ENCODE assay signal across 28 cellular contexts in genomic region chr3:46335546-46335945, GRCh38. TPM values are rescaled to one million over a fixed set of nuclear protein-coding genes. Genes with fewer than 3 reads are reported as not detected.
"Had no signal": no experiment of that assay in that cellular context is flagged by ENCODE, and none has a peak within 500 bp of the region (broad histone marks: within the 10 kb centered on the region; RNA-seq: fewer than 3 reads in every experiment).

No MANE protein-coding gene starts in this region.

- H3K27ac ChIP-seq: body of pancreas, cardiac muscle cell, heart right ventricle, left lung, right lobe of liver, stomach, suprapubic skin, tibial nerve had no signal

- H3K4me1 Mint-ChIP-seq: endodermal cell, neural crest cell, WTC11 had no signal

- H3K4me1 ChIP-seq: body of pancreas, left lung, right lobe of liver, stomach, tibial nerve had no signal

- H3K9me3 ChIP-seq: right lobe of liver had no signal

- H3K36me3 ChIP-seq: cardiac muscle cell, heart right ventricle, left lung, right lobe of liver, stomach, suprapubic skin, tibial nerve had no signal

- DNase-seq: activated CD4-positive, alpha-beta T cell treated with anti-CD3 and anti-CD28 coated beads, Interleukin-2, amount 50 U/mL, for 4 hours; activated CD8-positive, alpha-beta memory T cell treated with anti-CD3 and anti-CD28 coated beads, Interleukin-2, amount 50 U/mL, for 48 hours; activated effector memory CD4-positive, alpha-beta T cell treated with anti-CD3 and anti-CD28 coated beads, Interleukin-2, amount 50 U/mL, for 16 hours; activated naive CD4-positive, alpha-beta T cell treated with anti-CD3 and anti-CD28 coated beads, Interleukin-2, amount 50 U/mL, for 16 hours; activated naive CD8-positive, alpha-beta T cell treated with anti-CD3 and anti-CD28 coated beads, Interleukin-2, amount 50 U/mL, for 24 hours; anterior cingulate cortex; body of pancreas; cortex of kidney; endodermal cell; heart right ventricle; left lung; midbrain; occipital lobe; posterior cingulate gyrus; right lobe of liver; stomach; T-cell had no signal

- ATAC-seq: body of pancreas; heart right ventricle; right lobe of liver; stimulated activated memory B cell treated with anti-CD40 and anti-IgM and Interleukin-4, amounts not matched to agents 10 μg/mL and 1 μg/mL and 100 μg/mL, for 72 hours; WTC11 had no signal

- H3K4me3 Mint-ChIP-seq: activated naive CD8-positive, alpha-beta T cell treated with anti-CD3 and anti-CD28 coated beads, Interleukin-2, amount 50 U/mL, for 24 hours; endodermal cell; neural crest cell; stimulated activated memory B cell treated with anti-CD40 and anti-IgM and Interleukin-4, amounts not matched to agents 10 μg/mL and 1 μg/mL and 100 μg/mL, for 72 hours; T-cell; WTC11 had no signal

- H3K27me3 Mint-ChIP-seq: stimulated activated memory B cell treated with anti-CD40 and anti-IgM and Interleukin-4, amounts not matched to agents 10 μg/mL and 1 μg/mL and 100 μg/mL, for 72 hours; T-cell had no signal

- H3K27me3 ChIP-seq: body of pancreas, cardiac muscle cell, heart right ventricle, left lung, right lobe of liver, stomach, suprapubic skin, tibial nerve had no signal

- H3K4me3 ChIP-seq: body of pancreas, cardiac muscle cell, heart right ventricle, left lung, right lobe of liver, skin epidermis, stomach, suprapubic skin, tibial nerve had no signal

- H3K27ac Mint-ChIP-seq: activated naive CD8-positive, alpha-beta T cell treated with anti-CD3 and anti-CD28 coated beads, Interleukin-2, amount 50 U/mL, for 24 hours; endodermal cell; stimulated activated memory B cell treated with anti-CD40 and anti-IgM and Interleukin-4, amounts not matched to agents 10 μg/mL and 1 μg/mL and 100 μg/mL, for 72 hours; WTC11 had no signal

RNA-seq across cellular contexts. Expression of gene CCR2, which starts 18.4 kb away (rescaled TPM):
- total RNA-seq: cardiac muscle cell, endodermal cell, fibroblast of villous mesenchyme, kidney epithelial cell, lung microvascular endothelial cell, neural crest cell, WTC11 had no signal
- polyA plus RNA-seq: cardiac muscle cell had no signal

RNA-seq across cellular contexts. Expression of gene CCR5, which starts 35.2 kb away (rescaled TPM):
- total RNA-seq: cardiac muscle cell, cerebellum, endodermal cell, fibroblast of villous mesenchyme, kidney epithelial cell, lung microvascular endothelial cell, neural crest cell, WTC11 had no signal
- polyA plus RNA-seq: cardiac muscle cell had no signal
